ENCODE assay signal across 7 cellular contexts in genomic region chr5:132415516-132415915, GRCh38. TPM values are rescaled to one million over a fixed set of nuclear protein-coding genes. Genes with fewer than 3 reads are reported as not detected.
DNase-seq lines count a peak whose midpoint lies in the region; ATAC-seq, FAIRE-seq and TF ChIP-seq lines count a peak whose summit lies in the region.
"Not testable (repeated sequence)": the region's sequence is repeated elsewhere in the genome, so short reads cannot be mapped to it uniquely, and the experiment has no call there.

No MANE protein-coding gene starts in this region.

- not testable (repeated sequence) for H3K27me3 ChIP-seq in Panc1 (ENCODE audit: control insufficient read depth, insufficient read depth, low read length); HepG2 (ENCODE audit: control insufficient read depth in 1 of 2, insufficient read depth in 2 of 2, low read length in 2 of 2)

- H3K36me3 Mint-ChIP-seq in activated naive CD8-positive, alpha-beta T cell treated with anti-CD3 and anti-CD28 coated beads, Interleukin-2, amount 50 U/mL, for 24 hours (ENCODE audit: low read depth): peaks cover 22% of the 10 kb centered on the region
- peaks cover 13% of the 10 kb centered on the region for H3K36me3 Mint-ChIP-seq in natural killer cell treated with Interleukin-12 subunit alpha and Interleukin-12 subunit beta and Interleukin-15 and Interleukin-18, amount 100 ng/mL, for 72 hours
- peaks cover 43% of the 10 kb centered on the region for H3K36me3 Mint-ChIP-seq in stimulated activated naive CD8-positive, alpha-beta T cell treated with anti-CD3 and anti-CD28 coated beads, Interleukin-15, Interleukin-2, amounts not matched to agents 100 ng/mL and 50 ng/mL, for 24 hours (ENCODE audit: low read depth)

- POLR2A ChIA-PET in Panc1 (lab: Charles Lee) (interaction anchor here (1.3 kb wide), 1 partner anchor 27 kb away, joined by 6 read pairs; no protein-coding TSS in a partner anchor), HepG2 (lab: Yijun Ruan, JAX) (interaction anchor here (1.0 to 2.1 kb wide), 4 partner anchors 42 to 86 kb away, joined by 3 to 9 read pairs (median 4); partner anchors contain the start of gene IRF1)

- WGBS in HepG2 (ENCODE audit: low lambda C conversion rate): 94% methylated on average over 7 of the region's 7 CpGs

- TF ChIP-seq EP300 in HepG2 (IDR thresholded peaks at IDR 0.05; ENCODE audit: low read depth in 2 of 2, low read length in 2 of 2); HepG2 (CRISPR knock-in tag; IDR thresholded peaks at IDR 0.05; ENCODE audit: borderline replicate concordance): not testable (repeated sequence)

- TF ChIP-seq RAD21 in HepG2 (CRISPR knock-in tag; IDR thresholded peaks at IDR 0.05): not testable (repeated sequence)

- H3K4me3 Mint-ChIP-seq in activated naive CD8-positive, alpha-beta T cell treated with anti-CD3 and anti-CD28 coated beads, Interleukin-2, amount 50 U/mL, for 24 hours; stimulated activated naive CD8-positive, alpha-beta T cell treated with anti-CD3 and anti-CD28 coated beads, Interleukin-15, Interleukin-2, amounts not matched to agents 100 ng/mL and 50 ng/mL, for 24 hours: not testable (repeated sequence)
- H3K4me3 Mint-ChIP-seq in natural killer cell treated with Interleukin-12 subunit alpha and Interleukin-12 subunit beta and Interleukin-15 and Interleukin-18, amount 100 ng/mL, for 72 hours: peak overlapping the region; percentile 96

- intact Hi-C loops in Panc1 (cut with micrococcal nuclease; ENCODE audit: unreplicated experiment); HepG2 (cut with micrococcal nuclease; ENCODE audit: unreplicated experiment): not testable (repeated sequence)

- not testable (repeated sequence) for H3K36me3 ChIP-seq in Panc1 (ENCODE audit: control insufficient read depth, insufficient read depth, low read length); HepG2 (replicated peaks in 1 of 2; ENCODE audit: control insufficient read depth in 1 of 2, insufficient read depth in 2 of 2, low read length in 2 of 2)

- FAIRE-seq in HepG2 (lab: Jason Lieb, UNC): not testable (repeated sequence)

- in situ Hi-C loops in Panc1 (cut with HindIII; ENCODE audit: low pct_unique_long_range_greater_than_20kb, low sequenced_read_pairs); HepG2 (cut with HindIII; ENCODE audit: extremely low pct_ligation_motif_present, low pct_unique_long_range_greater_than_20kb): not testable (repeated sequence)

- DNase-seq in Panc1 (ENCODE audit: low read depth, low spot score); activated naive CD8-positive, alpha-beta T cell treated with anti-CD3 and anti-CD28 coated beads, Interleukin-2, amount 50 U/mL, for 24 hours; epithelial cell of prostate (ENCODE audit: low read depth, low spot score); HepG2 (ENCODE audit: low spot score); natural killer cell treated with Interleukin-12 subunit alpha and Interleukin-12 subunit beta and Interleukin-15 and Interleukin-18, amount 100 ng/mL, for 72 hours (ENCODE audit: low spot score): not testable (repeated sequence)

- not testable (repeated sequence) for H4K20me1 ChIP-seq in HepG2 (ENCODE audit: insufficient read depth, low read length)

- not testable (repeated sequence) for H3K4me2 ChIP-seq in HepG2 (ENCODE audit: low read depth, low read length)

- not testable (repeated sequence) for H3K27me3 Mint-ChIP-seq in activated naive CD8-positive, alpha-beta T cell treated with anti-CD3 and anti-CD28 coated beads, Interleukin-2, amount 50 U/mL, for 24 hours; natural killer cell treated with Interleukin-12 subunit alpha and Interleukin-12 subunit beta and Interleukin-15 and Interleukin-18, amount 100 ng/mL, for 72 hours; stimulated activated naive CD8-positive, alpha-beta T cell treated with anti-CD3 and anti-CD28 coated beads, Interleukin-15, Interleukin-2, amounts not matched to agents 100 ng/mL and 50 ng/mL, for 24 hours

- H3K4me1 ChIP-seq in Panc1 (ENCODE audit: control insufficient read depth, insufficient read depth, low read length): peaks cover 63% of the 10 kb centered on the region
- peaks cover 53% of the 10 kb centered on the region for H3K4me1 ChIP-seq in HepG2 (ENCODE audit: insufficient read depth, low read length)

- BruUV-seq in Panc1 (replicated peaks; lab: Mats Ljungman, UMichigan); HepG2 (replicated peaks; lab: Mats Ljungman, UMichigan): not testable (repeated sequence)

- TF ChIP-seq CTCF in Panc1 (IDR thresholded peaks at IDR 0.05); HepG2 (CRISPR knock-in tag; IDR thresholded peaks at IDR 0.05): not testable (repeated sequence)

- H3K4me1 Mint-ChIP-seq in activated naive CD8-positive, alpha-beta T cell treated with anti-CD3 and anti-CD28 coated beads, Interleukin-2, amount 50 U/mL, for 24 hours: peaks cover 88% of the 10 kb centered on the region
- H3K4me1 Mint-ChIP-seq in natural killer cell treated with Interleukin-12 subunit alpha and Interleukin-12 subunit beta and Interleukin-15 and Interleukin-18, amount 100 ng/mL, for 72 hours (ENCODE audit: low read depth in 2 of 2): peaks cover 78 to 86% of the 10 kb centered on the region in 2 donors
- peaks cover 88% of the 10 kb centered on the region for H3K4me1 Mint-ChIP-seq in stimulated activated naive CD8-positive, alpha-beta T cell treated with anti-CD3 and anti-CD28 coated beads, Interleukin-15, Interleukin-2, amounts not matched to agents 100 ng/mL and 50 ng/mL, for 24 hours (ENCODE audit: low read depth)

- not testable (repeated sequence) for H3K9ac ChIP-seq in HepG2 (ENCODE audit: insufficient read depth, low read depth, low read length)

- TF ChIP-seq POLR2A in HepG2 (IDR thresholded peaks at IDR 0.05; ENCODE audit: insufficient read depth in 1 of 2, low read depth in 2 of 2, low read length in 2 of 2): not testable (repeated sequence)

- H3K9me3 ChIP-seq in Panc1 (ENCODE audit: control insufficient read depth, insufficient read depth, low read depth, low read length); HepG2 (ENCODE audit: low read length): not testable (repeated sequence)

- ATAC-seq in Panc1; activated naive CD8-positive, alpha-beta T cell treated with anti-CD3 and anti-CD28 coated beads, Interleukin-2, amount 50 U/mL, for 24 hours; HepG2; natural killer cell treated with Interleukin-12 subunit alpha and Interleukin-12 subunit beta and Interleukin-15 and Interleukin-18, amount 100 ng/mL, for 72 hours: not testable (repeated sequence)

- H3K9me3 Mint-ChIP-seq in activated naive CD8-positive, alpha-beta T cell treated with anti-CD3 and anti-CD28 coated beads, Interleukin-2, amount 50 U/mL, for 24 hours; natural killer cell treated with Interleukin-12 subunit alpha and Interleukin-12 subunit beta and Interleukin-15 and Interleukin-18, amount 100 ng/mL, for 72 hours; stimulated activated naive CD8-positive, alpha-beta T cell treated with anti-CD3 and anti-CD28 coated beads, Interleukin-15, Interleukin-2, amounts not matched to agents 100 ng/mL and 50 ng/mL, for 24 hours: not testable (repeated sequence)

- CTCF ChIA-PET in Panc1 (lab: Charles Lee); HepG2 (lab: Yijun Ruan, JAX; ENCODE audit: low intra/inter-chr PET ratio, low total read pairs): not testable (repeated sequence)

- H3K4me3 ChIP-seq in GM08714 (ENCODE audit: low read length): peak overlapping the region; percentile 18; the same call in 1 of the 2 replicates
- not testable (repeated sequence) for H3K4me3 ChIP-seq in Panc1 (ENCODE audit: low read depth in 2 of 2, low read length in 2 of 2); HepG2 (replicated peaks in 1 of 3; ENCODE audit: insufficient read depth in 1 of 3, low read depth in 2 of 3, low read length in 3 of 3)

- not testable (repeated sequence) for H3K79me2 ChIP-seq in HepG2 (ENCODE audit: insufficient read depth, low read length)

- H3K27ac ChIP-seq in Panc1 (ENCODE audit: low read length) (peak overlapping the region; percentile 96), epithelial cell of prostate (peak overlapping the region; percentile 70), HepG2 (ENCODE audit: extremely low read length, insufficient read depth, low read length) (peak overlapping the region; percentile 63)

- H2AFZ ChIP-seq in HepG2 (ENCODE audit: low read length): not testable (repeated sequence)

- H3K27ac Mint-ChIP-seq in activated naive CD8-positive, alpha-beta T cell treated with anti-CD3 and anti-CD28 coated beads, Interleukin-2, amount 50 U/mL, for 24 hours: peak overlapping the region; percentile 49
- H3K27ac Mint-ChIP-seq in natural killer cell treated with Interleukin-12 subunit alpha and Interleukin-12 subunit beta and Interleukin-15 and Interleukin-18, amount 100 ng/mL, for 72 hours: peak overlapping the region; percentile 99 to 100
- peak overlapping the region; percentile 69 for H3K27ac Mint-ChIP-seq in stimulated activated naive CD8-positive, alpha-beta T cell treated with anti-CD3 and anti-CD28 coated beads, Interleukin-15, Interleukin-2, amounts not matched to agents 100 ng/mL and 50 ng/mL, for 24 hours

RNA-seq across cellular contexts. Expression of gene SLC22A5, which starts 46.0 kb away (rescaled TPM):
- 9.5 TPM for total RNA-seq in Panc1 (2021; ENCODE audit: unreplicated experiment)
- polyA plus RNA-seq in Panc1 (2012; ENCODE audit: insufficient read length): 7.2 TPM
- total RNA-seq in HepG2 (2016; rRNA removed; fragmentation: Illumina TruSeq; extraction: Trizol): 4.0 and 7.1 TPM in 2 replicates
- 1.7 and 1.8 TPM in 2 replicates for total RNA-seq in HepG2 (2016; cell fraction: cytosol; rRNA removed; fragmentation: Illumina TruSeq; extraction: Trizol; ENCODE audit: low read depth)
- 2.8 and 7.3 TPM in 2 replicates for total RNA-seq in HepG2 (2016; cell fraction: insoluble cytoplasmic fraction; rRNA removed; fragmentation: Illumina TruSeq; extraction: Trizol)
- 4.9 and 5.0 TPM in 2 replicates for total RNA-seq in HepG2 (2016; cell fraction: membrane; rRNA removed; fragmentation: Illumina TruSeq; extraction: Trizol)
- 9.2 and 10.1 TPM in 2 replicates for total RNA-seq in HepG2 (2016; cell fraction: nucleus; rRNA removed; fragmentation: Illumina TruSeq; extraction: Trizol)
- 15.1 and 17.1 TPM in 2 replicates for polyA plus RNA-seq in HepG2 (2011; rRNA removed)
- polyA plus RNA-seq in HepG2 (2011; cell fraction: cytosol; rRNA removed): 9.8 and 10.8 TPM in 2 replicates
- polyA plus RNA-seq in HepG2 (2011; cell fraction: nucleus; rRNA removed): 31.0 and 32.0 TPM in 2 replicates
- polyA plus RNA-seq in HepG2 (2012): 4.3 and 4.5 TPM in 2 replicates
- polyA plus RNA-seq in HepG2 (2016; cell fraction: cytosol; fragmentation: Illumina TruSeq; extraction: Trizol; ENCODE audit: low read depth): 1.2 and 1.3 TPM in 2 replicates
- polyA plus RNA-seq in HepG2 (2016; cell fraction: insoluble cytoplasmic fraction; fragmentation: Illumina TruSeq; extraction: Trizol; ENCODE audit: low read depth): 3.2 and 3.9 TPM in 2 replicates
- 2.6 TPM in 2 replicates for polyA plus RNA-seq in HepG2 (2016; cell fraction: membrane; fragmentation: Illumina TruSeq; extraction: Trizol; ENCODE audit: low read depth)
- 16.4 and 21.5 TPM in 2 replicates for polyA plus RNA-seq in HepG2 (2016; cell fraction: nucleus; fragmentation: Illumina TruSeq; extraction: Trizol; ENCODE audit: insufficient read depth, low read depth)
- 40.2 and 159 TPM in 2 replicates for polyA minus RNA-seq in HepG2 (2011; rRNA and poly(A)+ RNA removed; ENCODE audit: low replicate concordance)
- 4.4 and 5.1 TPM in 2 replicates for polyA minus RNA-seq in HepG2 (2011; cell fraction: cytosol; rRNA and poly(A)+ RNA removed)
- 10.6 and 10.7 TPM in 2 replicates for polyA minus RNA-seq in HepG2 (2011; cell fraction: nucleus; rRNA and poly(A)+ RNA removed)
- 1 to 10 TPM; 3.5 to 6.4 TPM for total RNA-seq in natural killer cell treated with Interleukin-12 subunit alpha and Interleukin-12 subunit beta and Interleukin-15 and Interleukin-18, amount 100 ng/mL, for 72 hours

Comparison
In these comparisons a context has a peak if more than half of its experiments do, and no peak if none do; other contexts are left out.
1. H3K27ac Mint-ChIP-seq: peak in every context shown above with its lines; median percentile 100 in natural killer cell treated with Interleukin-12 subunit alpha and Interleukin-12 subunit beta and Interleukin-15 and Interleukin-18, amount 100 ng/mL, for 72 hours; 69 in stimulated activated naive CD8-positive, alpha-beta T cell treated with anti-CD3 and anti-CD28 coated beads, Interleukin-15, Interleukin-2, amounts not matched to agents 100 ng/mL and 50 ng/mL, for 24 hours; 49 in activated naive CD8-positive, alpha-beta T cell treated with anti-CD3 and anti-CD28 coated beads, Interleukin-2, amount 50 U/mL, for 24 hours.